In the genomic region with DNA sequence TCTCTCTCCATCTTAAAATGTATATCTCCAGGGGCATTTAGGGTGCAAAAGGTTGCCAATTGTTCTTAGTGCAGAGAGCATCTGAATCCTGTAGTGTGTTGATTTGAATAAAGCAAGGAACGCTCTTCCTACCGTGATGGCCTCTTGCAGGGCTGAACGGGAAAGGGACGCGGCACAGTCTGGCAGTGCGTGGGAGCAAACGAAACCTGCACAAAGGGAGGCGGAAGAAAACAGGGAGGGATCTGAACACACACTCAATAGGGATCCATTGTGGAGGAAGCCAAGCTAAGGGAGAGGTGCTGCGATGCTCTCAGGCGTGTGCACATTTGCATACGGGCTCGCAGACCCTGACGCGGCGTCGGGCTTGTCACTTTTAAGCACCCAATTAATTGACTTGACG, we compare ENCODE assay signal across 2 cellular contexts.
TF ChIP-seq lines count a peak whose summit lies in the region.

No MANE protein-coding gene starts in this region.

TF ChIP-seq in H1, 55 proteins besides CTCF, POLR2A, EP300 and RAD21:
- no peak for TF ChIP-seq CREB1 (IDR thresholded peaks at IDR 0.05)
- TF ChIP-seq CTBP2 (IDR thresholded peaks at IDR 0.05; ENCODE audit: borderline replicate concordance, insufficient read depth, insufficient read length, low read length) = no peak
- TF ChIP-seq MAFK (IDR thresholded peaks at IDR 0.05; ENCODE audit: low read depth, low read length) = no peak

TF ChIP-seq in neural cell, 6 proteins besides CTCF, POLR2A, EP300 and RAD21:
- no peak for TF ChIP-seq TAF1 (IDR thresholded peaks at IDR 0.05; ENCODE audit: low read depth)
- TF ChIP-seq, protein P1, sequence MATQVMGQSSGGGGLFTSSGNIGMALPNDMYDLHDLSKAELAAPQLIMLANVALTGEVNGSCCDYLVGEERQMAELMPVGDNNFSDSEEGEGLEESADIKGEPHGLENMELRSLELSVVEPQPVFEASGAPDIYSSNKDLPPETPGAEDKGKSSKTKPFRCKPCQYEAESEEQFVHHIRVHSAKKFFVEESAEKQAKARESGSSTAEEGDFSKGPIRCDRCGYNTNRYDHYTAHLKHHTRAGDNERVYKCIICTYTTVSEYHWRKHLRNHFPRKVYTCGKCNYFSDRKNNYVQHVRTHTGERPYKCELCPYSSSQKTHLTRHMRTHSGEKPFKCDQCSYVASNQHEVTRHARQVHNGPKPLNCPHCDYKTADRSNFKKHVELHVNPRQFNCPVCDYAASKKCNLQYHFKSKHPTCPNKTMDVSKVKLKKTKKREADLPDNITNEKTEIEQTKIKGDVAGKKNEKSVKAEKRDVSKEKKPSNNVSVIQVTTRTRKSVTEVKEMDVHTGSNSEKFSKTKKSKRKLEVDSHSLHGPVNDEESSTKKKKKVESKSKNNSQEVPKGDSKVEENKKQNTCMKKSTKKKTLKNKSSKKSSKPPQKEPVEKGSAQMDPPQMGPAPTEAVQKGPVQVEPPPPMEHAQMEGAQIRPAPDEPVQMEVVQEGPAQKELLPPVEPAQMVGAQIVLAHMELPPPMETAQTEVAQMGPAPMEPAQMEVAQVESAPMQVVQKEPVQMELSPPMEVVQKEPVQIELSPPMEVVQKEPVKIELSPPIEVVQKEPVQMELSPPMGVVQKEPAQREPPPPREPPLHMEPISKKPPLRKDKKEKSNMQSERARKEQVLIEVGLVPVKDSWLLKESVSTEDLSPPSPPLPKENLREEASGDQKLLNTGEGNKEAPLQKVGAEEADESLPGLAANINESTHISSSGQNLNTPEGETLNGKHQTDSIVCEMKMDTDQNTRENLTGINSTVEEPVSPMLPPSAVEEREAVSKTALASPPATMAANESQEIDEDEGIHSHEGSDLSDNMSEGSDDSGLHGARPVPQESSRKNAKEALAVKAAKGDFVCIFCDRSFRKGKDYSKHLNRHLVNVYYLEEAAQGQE (IDR thresholded peaks at IDR 0.05; ENCODE audit: borderline replicate concordance) = no peak
- TF ChIP-seq EZH2 (IDR thresholded peaks at IDR 0.05; ENCODE audit: borderline replicate concordance, insufficient read depth, low read length, poor library complexity, severe bottlenecking) = no peak
- no peak for TF ChIP-seq MXI1 (conservative IDR thresholded peaks at IDR 0.05; ENCODE audit: poor library complexity, severe bottlenecking)
- TF ChIP-seq POLR2AphosphoS5 (IDR thresholded peaks at IDR 0.05) = no peak
- TF ChIP-seq SMC3 (conservative IDR thresholded peaks at IDR 0.05; ENCODE audit: poor library complexity) = no peak
